8 cellular contexts compared by ENCODE assay signal in the genomic region with DNA sequence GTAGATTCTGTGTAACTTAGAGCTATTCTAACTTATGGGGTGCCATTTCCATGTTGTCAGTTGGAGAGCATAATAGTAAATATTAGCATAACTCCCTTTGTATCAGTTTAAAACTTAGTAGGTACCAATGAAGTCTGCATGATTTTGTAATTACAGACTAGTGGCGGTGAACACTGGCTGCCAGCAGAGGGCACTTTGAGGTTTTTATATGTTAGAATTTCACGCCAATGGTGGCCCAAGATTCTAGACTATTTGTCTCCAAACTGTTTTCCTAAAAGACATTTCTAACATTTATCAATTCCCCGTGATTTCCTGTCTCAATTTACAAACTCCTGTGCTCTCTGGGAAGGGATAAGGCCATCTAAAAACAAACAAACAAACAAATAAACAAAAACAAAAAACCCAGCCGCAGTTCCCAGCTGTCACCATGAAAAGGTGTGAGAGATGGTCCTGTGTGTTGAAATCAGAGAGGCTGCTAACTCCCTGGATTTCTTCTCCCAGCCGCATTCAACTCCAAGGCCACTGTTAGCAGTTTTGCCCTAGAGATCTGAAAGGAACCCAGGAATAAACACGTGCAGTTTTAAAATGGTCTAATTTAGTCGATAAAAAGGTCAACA. TPM values are rescaled to one million over a fixed set of nuclear protein-coding genes. Genes with fewer than 3 reads are reported as not detected.
DNase-seq lines count a peak whose midpoint lies in the region; ATAC-seq and TF ChIP-seq lines count a peak whose summit lies in the region.

No MANE protein-coding gene starts in this region.

- ATAC-seq in HG02981 (IDR thresholded peaks at IDR 0.05; ENCODE audit: unreplicated experiment): no peak

- DNase-seq in AG09309 (ENCODE audit: low read depth) (no peak), GM12864 (ENCODE audit: low read depth) (no peak), NCI-H1417 (lab: John Stamatoyannopoulos, UW) (peak; percentile 39 to 73 (median 68)), iris pigment epithelial cell (ENCODE audit: low read depth) (peak; percentile 36), testis (peak; percentile 46), kidney glomerular epithelial cell (lab: John Stamatoyannopoulos, UW) (no peak)
- DNase-seq in activated CD8-positive, alpha-beta memory T cell treated with anti-CD3 and anti-CD28 coated beads, Interleukin-2, amount 50 U/mL, for 4 hours: peak; percentile 18

- H3K27ac ChIP-seq in testis: no peak overlapping the region

- H3K4me3 ChIP-seq in AG09309 (ENCODE audit: control insufficient read depth, low read depth, low read length): no peak overlapping the region
- no peak overlapping the region for H3K4me3 ChIP-seq in GM12864 (ENCODE audit: low read depth, low read length)
- no peak overlapping the region for H3K4me3 ChIP-seq in testis

- no peaks in the 10 kb centered on the region for H3K9me3 ChIP-seq in testis

- peak; percentile 69 for TF ChIP-seq CTCF in AG09309 (IDR thresholded peaks at IDR 0.05; ENCODE audit: control insufficient read depth, insufficient read depth, low read depth, low read length, missing control alignments)
- TF ChIP-seq CTCF in GM12864 (IDR thresholded peaks at IDR 0.05; ENCODE audit: low read depth, low read length, missing control alignments): peak; percentile 55
- peak in 2 of 3 experiments; percentile 26 to 44 for TF ChIP-seq CTCF in testis (IDR thresholded peaks at IDR 0.05)

- H3K4me1 ChIP-seq in testis: no peaks in the 10 kb centered on the region

- intact Hi-C loops in testis (cut with DNase I; ENCODE audit: low total_unique reads): no loop called here

- TF ChIP-seq POLR2A in testis (IDR thresholded peaks at IDR 0.05): no peak

- no peaks in the 10 kb centered on the region for H3K27me3 ChIP-seq in testis

- no peaks in the 10 kb centered on the region for H3K36me3 ChIP-seq in testis (ENCODE audit: low read depth, missing control alignments)

- 38 to 40% methylated on average over 7 of the region's 7 CpGs for WGBS in testis, 2 donors

RNA-seq across cellular contexts. Expression of a gene that starts 57.6 kb away (rescaled TPM):
- 10 to 100 TPM in 1 of 2 donors, 1 to 10 TPM in 1; 7.6 to 11.8 TPM for total RNA-seq in testis
- 8.4 TPM for polyA plus RNA-seq in testis (ENCODE audit: insufficient read depth, low read depth, low replicate concordance)

Comparison
In these comparisons a context has a peak if more than half of its experiments do, and no peak if none do; other contexts are left out.
1. DNase-seq: peak in NCI-H1417 (3 of 3), activated CD8-positive, alpha-beta memory T cell treated with anti-CD3 and anti-CD28 coated beads, Interleukin-2, amount 50 U/mL, for 4 hours (single experiment), iris pigment epithelial cell (single experiment) and testis (single experiment); none in AG09309 (single experiment), GM12864 (single experiment) and kidney glomerular epithelial cell (single experiment).
2. Peak in every context shown above with its lines, with median percentiles within 50 percentile points of each other: CTCF ChIP-seq.